Comparison of ENCODE assay signal across 19 cellular contexts in the genomic region with DNA sequence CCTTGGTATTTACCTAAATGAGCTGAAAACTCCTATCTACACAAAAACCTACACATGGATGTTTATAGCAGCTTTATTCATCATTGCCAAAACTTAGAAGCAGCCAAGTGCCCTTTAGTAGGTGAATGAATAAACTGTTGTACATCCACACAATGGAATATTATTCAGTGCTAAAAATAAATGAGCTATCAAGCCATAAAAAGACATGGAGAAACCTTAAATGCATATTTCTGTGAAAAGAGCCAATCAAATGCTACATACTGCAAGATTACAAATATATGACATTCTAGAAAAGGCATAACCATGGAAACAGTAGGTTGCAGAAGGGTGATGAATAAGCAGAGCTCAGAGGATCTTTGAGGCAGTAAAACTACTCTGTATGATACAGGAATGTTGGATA. TPM values are rescaled to one million over a fixed set of nuclear protein-coding genes. Genes with fewer than 3 reads are reported as not detected.
A peak's percentile ranks its signal among the peaks of the same experiment; 100 is the strongest.
DNase-seq lines count a peak whose midpoint lies in the region; ATAC-seq, FAIRE-seq and TF ChIP-seq lines count a peak whose summit lies in the region.
"Had no signal": no experiment of that assay in that cellular context is flagged by ENCODE, and none has a peak within 500 bp of the region (broad histone marks: within the 10 kb centered on the region; RNA-seq: fewer than 3 reads in every experiment).

No MANE protein-coding gene starts in this region.

- ATAC-seq in HG03520 (IDR thresholded peaks at IDR 0.05; ENCODE audit: unreplicated experiment) = no peak
- ATAC-seq: CD8-positive, alpha-beta T cell had no signal

- no peak overlapping the region for H2AFZ ChIP-seq in Karpas-422 (ENCODE audit: low read length)

- no peak overlapping the region for H3K4me3 Mint-ChIP-seq in brain
- H3K4me3 Mint-ChIP-seq: CD8-positive, alpha-beta T cell; IgD-negative memory B cell had no signal

- FAIRE-seq in D721Med (lab: Jason Lieb, UNC) = peak; percentile 11

- no peaks in the 10 kb centered on the region for H4K20me1 ChIP-seq in Karpas-422 (ENCODE audit: insufficient read depth, low read depth, low read length)
- H4K20me1 ChIP-seq: BLaER1 treated with 17β-estradiol and CSF1 and Interleukin-3, amounts not matched to agents 10 nM and 100 nM had no signal

- DNase-seq in D721Med (ENCODE audit: insufficient read length, low spot score) (no peak), HL-60 (ENCODE audit: low read depth in 1 of 2, low spot score in 1 of 2) (no peak), medulla oblongata (ENCODE audit: extremely low spot score) (peak; percentile 12), Karpas-422 (no peak), NCI-H748 (lab: John Stamatoyannopoulos, UW; ENCODE audit: unreplicated experiment) (no peak), NCI-H1436 (lab: John Stamatoyannopoulos, UW) (no peak)
- DNase-seq: CD8-positive, alpha-beta T cell; DMS79; Kasumi-1; MG63; NCI-H1105 treated with DMSO at 0.1 percent for 48 hours; NCI-H1694 treated with DMSO at 0.1 percent for 48 hours; NCI-H748 treated with DMSO at 0.1 percent for 48 hours; SHP77; SK-N-SH had no signal

- no peaks in the 10 kb centered on the region for H3K9me2 ChIP-seq in Karpas-422 (replicated peaks; ENCODE audit: insufficient read depth, low read length)
- H3K9me2 ChIP-seq: SK-N-SH had no signal

- TF ChIP-seq CTCF in D721Med (IDR thresholded peaks at IDR 0.05; ENCODE audit: insufficient read depth, missing control alignments) (no peak), HL-60 (IDR thresholded peaks at IDR 0.05; ENCODE audit: insufficient read depth, low read length) (no peak), brain (conservative IDR thresholded peaks at IDR 0.05) (no peak)

- H3K4me3 ChIP-seq in HL-60 (replicated peaks; ENCODE audit: insufficient read depth, low read length) (no peak overlapping the region), Karpas-422 (ENCODE audit: low read length) (no peak overlapping the region)
- H3K4me3 ChIP-seq: BLaER1 treated with 17β-estradiol and CSF1 and Interleukin-3, amounts not matched to agents 10 nM and 100 nM; MG63 had no signal

- H3K4me2 ChIP-seq in Karpas-422 (ENCODE audit: low read depth, low read length, poor library complexity, severe bottlenecking) = no peak overlapping the region
- H3K4me2 ChIP-seq: BLaER1 treated with 17β-estradiol and CSF1 and Interleukin-3, amounts not matched to agents 10 nM and 100 nM; SK-N-SH had no signal

- H3K27me3 Mint-ChIP-seq in brain = no peaks in the 10 kb centered on the region
- H3K27me3 Mint-ChIP-seq: IgD-negative memory B cell had no signal

- H3K9ac ChIP-seq in Karpas-422 (ENCODE audit: low read length) = no peak overlapping the region
- H3K9ac ChIP-seq: BLaER1 treated with 17β-estradiol and CSF1 and Interleukin-3, amounts not matched to agents 10 nM and 100 nM; SK-N-SH had no signal

- no peaks in the 10 kb centered on the region for H3K79me2 ChIP-seq in Karpas-422 (ENCODE audit: low read length)

- no peaks in the 10 kb centered on the region for H3K9me3 Mint-ChIP-seq in brain
- H3K9me3 Mint-ChIP-seq: CD8-positive, alpha-beta T cell; IgD-negative memory B cell had no signal

- no peaks in the 10 kb centered on the region for H3K9me3 ChIP-seq in Karpas-422 (ENCODE audit: low read length)
- H3K9me3 ChIP-seq: BLaER1 treated with 17β-estradiol and CSF1 and Interleukin-3, amounts not matched to agents 10 nM and 100 nM; MG63; SK-N-SH had no signal

- H3K4me1 Mint-ChIP-seq in brain = no peaks in the 10 kb centered on the region

- H3K27me3 ChIP-seq in HL-60 (ENCODE audit: insufficient read depth, poor library complexity, severe bottlenecking) (no peaks in the 10 kb centered on the region), Karpas-422 (ENCODE audit: low read length) (no peaks in the 10 kb centered on the region)
- H3K27me3 ChIP-seq: BLaER1 treated with 17β-estradiol and CSF1 and Interleukin-3, amounts not matched to agents 10 nM and 100 nM; MG63 had no signal

- H3K4me1 ChIP-seq in Karpas-422 (ENCODE audit: low read length) = no peaks in the 10 kb centered on the region

- peaks cover 77% of the 10 kb centered on the region for H3K36me3 Mint-ChIP-seq in brain

- H3K27ac ChIP-seq in HL-60 (replicated peaks) (peak overlapping the region; percentile 89), Karpas-422 (ENCODE audit: low read length) (no peak overlapping the region)
- H3K27ac ChIP-seq: BLaER1 treated with 17β-estradiol and CSF1 and Interleukin-3, amounts not matched to agents 10 nM and 100 nM had no signal

- H3K36me3 ChIP-seq in Karpas-422 (ENCODE audit: insufficient read depth, low read length) = peaks cover 11% of the 10 kb centered on the region; the same call in 1 of the 2 replicates

- peak overlapping the region in 3 of 5 experiments; percentile 25 to 75 (median 64) for H3K27ac Mint-ChIP-seq in brain
- H3K27ac Mint-ChIP-seq: CD8-positive, alpha-beta T cell; IgD-negative memory B cell had no signal

RNA-seq across cellular contexts. Expression of a gene that starts 23.3 kb away (rescaled TPM):
- polyA plus RNA-seq in brain (ENCODE audit: insufficient read depth, low read depth, low replicate concordance) = 2.9 TPM
- total RNA-seq in Karpas-422 (2014; rRNA removed; shearing (Covaris generic); ENCODE audit: low replicate concordance) = 19.9 and 27.8 TPM in 2 replicates

RNA-seq across cellular contexts. Expression of a gene that starts 27.1 kb away (rescaled TPM):
- 33.2 TPM for polyA plus RNA-seq in brain (ENCODE audit: insufficient read depth, low read depth, low replicate concordance)
- 27.1 and 56.9 TPM in 2 replicates for total RNA-seq in Karpas-422 (2014; rRNA removed; shearing (Covaris generic); ENCODE audit: low replicate concordance)
